ENCODE assay signal across 8 cellular contexts in the genomic region with DNA sequence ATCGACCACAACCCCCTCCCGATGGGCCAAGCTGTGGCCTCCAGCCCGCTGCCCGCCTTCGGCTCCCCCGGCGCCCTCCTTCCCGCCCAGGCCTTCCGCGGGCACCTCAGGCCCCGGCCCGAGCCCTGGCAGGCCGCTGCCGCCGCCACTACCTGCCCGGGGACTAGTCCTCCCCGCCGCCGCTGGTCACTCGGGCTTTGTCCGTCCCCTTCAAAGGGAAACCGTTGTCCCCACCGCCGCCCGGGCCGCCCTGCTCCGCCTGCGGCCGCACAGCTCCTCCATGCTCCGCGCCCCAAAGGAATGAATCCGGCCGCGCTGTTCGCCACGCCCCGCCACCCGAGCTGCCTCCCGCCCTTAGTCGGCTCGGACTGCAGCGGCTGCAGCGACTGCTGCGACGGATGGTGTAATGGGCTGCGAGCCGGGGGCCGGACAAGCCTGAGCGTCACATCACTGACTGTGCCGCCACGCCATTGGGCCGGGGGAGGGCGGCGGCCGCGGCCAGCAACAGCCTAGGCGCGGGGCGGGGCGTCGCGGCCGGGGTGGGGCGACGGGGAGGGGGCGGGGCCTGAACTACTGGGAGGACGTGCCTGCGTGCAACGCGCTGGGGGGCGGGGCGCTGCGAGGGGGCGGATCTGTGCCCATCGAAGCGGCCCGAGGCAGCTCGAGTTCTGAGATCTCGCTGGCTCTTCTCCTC. TPM values are rescaled to one million over a fixed set of nuclear protein-coding genes. Genes with fewer than 3 reads are reported as not detected.
DNase-seq lines count a peak whose midpoint lies in the region; ATAC-seq lines count a peak whose summit lies in the region.

A gene with protein sequence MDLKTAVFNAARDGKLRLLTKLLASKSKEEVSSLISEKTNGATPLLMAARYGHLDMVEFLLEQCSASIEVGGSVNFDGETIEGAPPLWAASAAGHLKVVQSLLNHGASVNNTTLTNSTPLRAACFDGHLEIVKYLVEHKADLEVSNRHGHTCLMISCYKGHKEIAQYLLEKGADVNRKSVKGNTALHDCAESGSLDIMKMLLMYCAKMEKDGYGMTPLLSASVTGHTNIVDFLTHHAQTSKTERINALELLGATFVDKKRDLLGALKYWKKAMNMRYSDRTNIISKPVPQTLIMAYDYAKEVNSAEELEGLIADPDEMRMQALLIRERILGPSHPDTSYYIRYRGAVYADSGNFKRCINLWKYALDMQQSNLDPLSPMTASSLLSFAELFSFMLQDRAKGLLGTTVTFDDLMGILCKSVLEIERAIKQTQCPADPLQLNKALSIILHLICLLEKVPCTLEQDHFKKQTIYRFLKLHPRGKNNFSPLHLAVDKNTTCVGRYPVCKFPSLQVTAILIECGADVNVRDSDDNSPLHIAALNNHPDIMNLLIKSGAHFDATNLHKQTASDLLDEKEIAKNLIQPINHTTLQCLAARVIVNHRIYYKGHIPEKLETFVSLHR (minus strand): TSS at position 405 of the 694 bp plus-strand sequence. CDS start 1,282 bp downstream, outside the sequence.

- H3K36me3 ChIP-seq in Karpas-422 (ENCODE audit: insufficient read depth, low read length), result peaks cover 37% of the 10 kb centered on the region
- peaks cover 0 to 4% (median 0%) of the 10 kb centered on the region in 3 experiments for H3K36me3 ChIP-seq in naive thymus-derived CD4-positive, alpha-beta T cell (ENCODE audit: control insufficient read depth in 2 of 3, insufficient read depth in 3 of 3, low read length in 3 of 3)

- CTCF ChIA-PET in naive thymus-derived CD4-positive, alpha-beta T cell (lab: Charles Lee), result interaction anchor here (0.6 kb wide), 1 partner anchor 92 kb away, joined by 3 read pairs; no protein-coding TSS in a partner anchor

- peak; percentile 98 for ATAC-seq in GM21825 (IDR thresholded peaks at IDR 0.05; ENCODE audit: unreplicated experiment)
- ATAC-seq in naive thymus-derived CD4-positive, alpha-beta T cell, result peak; percentile 93
- peak; percentile 97 to 98 for ATAC-seq in stimulated activated naive B cell treated with anti-CD40 and anti-IgM and Interleukin-4, amounts not matched to agents 10 μg/mL and 1 μg/mL and 100 μg/mL, for 72 hours (replicated peaks)

- POLR2A ChIA-PET in naive thymus-derived CD4-positive, alpha-beta T cell (lab: Charles Lee), result interaction anchor here (0.7 to 4.1 kb wide), 12 partner anchors 17 to 296 kb away, joined by 3 to 24 read pairs (median 6); a partner anchor contains a TSS

- H3K36me3 Mint-ChIP-seq in activated T-helper 1 cell treated with anti-CD3 and anti-CD28 coated beads, Interleukin-12 subunit alpha, Interleukin-12 subunit beta, Interleukin-2, Interleukin-4 antibody, amounts not matched to agents 30 ng/mL and 10 ng/mL and 1 ng/mL, durations not matched to agents 14 hours and 24 hours and 36 hours (ENCODE audit: low read depth), result peaks cover 41% of the 10 kb centered on the region
- H3K36me3 Mint-ChIP-seq in naive thymus-derived CD4-positive, alpha-beta T cell, result peaks cover 0 to 42% (median 19%) of the 10 kb centered on the region in 5 donors
- peaks cover 15 to 45% of the 10 kb centered on the region in 2 donors for H3K36me3 Mint-ChIP-seq in stimulated activated naive B cell treated with anti-CD40 and anti-IgM and Interleukin-4, amounts not matched to agents 10 μg/mL and 1 μg/mL and 100 μg/mL, for 72 hours

- H3K4me3 Mint-ChIP-seq in activated T-helper 1 cell treated with anti-CD3 and anti-CD28 coated beads, Interleukin-12 subunit alpha, Interleukin-12 subunit beta, Interleukin-2, Interleukin-4 antibody, amounts not matched to agents 30 ng/mL and 10 ng/mL and 1 ng/mL, durations not matched to agents 14 hours and 24 hours and 36 hours, result peak within 1 kb of the TSS; percentile 99
- H3K4me3 Mint-ChIP-seq in naive thymus-derived CD4-positive, alpha-beta T cell, result peak within 1 kb of the TSS; percentile 94 to 100 (median 96)
- peak within 1 kb of the TSS; percentile 94 to 97 for H3K4me3 Mint-ChIP-seq in stimulated activated naive B cell treated with anti-CD40 and anti-IgM and Interleukin-4, amounts not matched to agents 10 μg/mL and 1 μg/mL and 100 μg/mL, for 72 hours

- peaks cover 47% of the 10 kb centered on the region for H3K4me1 ChIP-seq in Karpas-422 (ENCODE audit: low read length)
- H3K4me1 ChIP-seq in naive thymus-derived CD4-positive, alpha-beta T cell (ENCODE audit: control insufficient read depth in 2 of 2, insufficient read depth in 2 of 2, low read length in 2 of 2), result peaks cover 31 to 40% of the 10 kb centered on the region in 2 donors

- H3K27ac Mint-ChIP-seq in activated T-helper 1 cell treated with anti-CD3 and anti-CD28 coated beads, Interleukin-12 subunit alpha, Interleukin-12 subunit beta, Interleukin-2, Interleukin-4 antibody, amounts not matched to agents 30 ng/mL and 10 ng/mL and 1 ng/mL, durations not matched to agents 14 hours and 24 hours and 36 hours, result peak within 1 kb of the TSS; percentile 100
- peak within 1 kb of the TSS; percentile 92 to 100 (median 96) for H3K27ac Mint-ChIP-seq in naive thymus-derived CD4-positive, alpha-beta T cell
- H3K27ac Mint-ChIP-seq in stimulated activated naive B cell treated with anti-CD40 and anti-IgM and Interleukin-4, amounts not matched to agents 10 μg/mL and 1 μg/mL and 100 μg/mL, for 72 hours, result peak within 1 kb of the TSS; percentile 99

- H3K4me1 Mint-ChIP-seq in activated T-helper 1 cell treated with anti-CD3 and anti-CD28 coated beads, Interleukin-12 subunit alpha, Interleukin-12 subunit beta, Interleukin-2, Interleukin-4 antibody, amounts not matched to agents 30 ng/mL and 10 ng/mL and 1 ng/mL, durations not matched to agents 14 hours and 24 hours and 36 hours (ENCODE audit: low read depth), result peaks cover 47% of the 10 kb centered on the region
- peaks cover 38 to 51% (median 45%) of the 10 kb centered on the region in 7 donors for H3K4me1 Mint-ChIP-seq in naive thymus-derived CD4-positive, alpha-beta T cell
- H3K4me1 Mint-ChIP-seq in stimulated activated naive B cell treated with anti-CD40 and anti-IgM and Interleukin-4, amounts not matched to agents 10 μg/mL and 1 μg/mL and 100 μg/mL, for 72 hours, result peaks cover 22 to 45% of the 10 kb centered on the region in 2 donors

- peak within 1 kb of the TSS; percentile 84 for H3K27ac ChIP-seq in Karpas-422 (ENCODE audit: low read length)
- H3K27ac ChIP-seq in naive thymus-derived CD4-positive, alpha-beta T cell (ENCODE audit: low read depth, low read length), result peak within 1 kb of the TSS; percentile 96

- H3K9me3 Mint-ChIP-seq in activated T-helper 1 cell treated with anti-CD3 and anti-CD28 coated beads, Interleukin-12 subunit alpha, Interleukin-12 subunit beta, Interleukin-2, Interleukin-4 antibody, amounts not matched to agents 30 ng/mL and 10 ng/mL and 1 ng/mL, durations not matched to agents 14 hours and 24 hours and 36 hours, result peaks cover 10% of the 10 kb centered on the region
- peaks cover 0 to 21% (median 2%) of the 10 kb centered on the region in 11 donors for H3K9me3 Mint-ChIP-seq in naive thymus-derived CD4-positive, alpha-beta T cell
- peaks cover 0 to 3% of the 10 kb centered on the region in 2 donors for H3K9me3 Mint-ChIP-seq in stimulated activated naive B cell treated with anti-CD40 and anti-IgM and Interleukin-4, amounts not matched to agents 10 μg/mL and 1 μg/mL and 100 μg/mL, for 72 hours

- H3K79me2 ChIP-seq in Karpas-422 (ENCODE audit: low read length), result peaks cover 49% of the 10 kb centered on the region

- H4K20me1 ChIP-seq in Karpas-422 (ENCODE audit: insufficient read depth, low read depth, low read length), result peaks cover 22% of the 10 kb centered on the region

- H3K9me3 ChIP-seq in Karpas-422 (ENCODE audit: low read length), result peaks cover 7% of the 10 kb centered on the region
- peaks cover 0 to 5% (median 4%) of the 10 kb centered on the region in 3 experiments for H3K9me3 ChIP-seq in naive thymus-derived CD4-positive, alpha-beta T cell (ENCODE audit: control insufficient read depth in 2 of 3, low read length in 3 of 3)

- no peaks in the 10 kb centered on the region for H3K27me3 ChIP-seq in Karpas-422 (ENCODE audit: low read length)
- H3K27me3 ChIP-seq in naive thymus-derived CD4-positive, alpha-beta T cell (ENCODE audit: control insufficient read depth in 2 of 2, insufficient read depth in 2 of 2, low read length in 2 of 2), result no peaks in the 10 kb centered on the region

- H3K4me3 ChIP-seq in Karpas-422 (ENCODE audit: low read length), result peak within 1 kb of the TSS; percentile 92
- peak within 1 kb of the TSS; percentile 70 for H3K4me3 ChIP-seq in naive thymus-derived CD4-positive, alpha-beta T cell (ENCODE audit: low read length)

- H3K9ac ChIP-seq in Karpas-422 (ENCODE audit: low read length), result peak within 1 kb of the TSS; percentile 94

- H2AFZ ChIP-seq in Karpas-422 (ENCODE audit: low read length), result peak within 1 kb of the TSS; percentile 91

- DNase-seq in DMS79 treated with DMSO at 0.1 percent for 48 hours (lab: John Stamatoyannopoulos, UW) (peak; percentile 66), Karpas-422 (peak; percentile 98), RKO (ENCODE audit: low spot score) (peak; percentile 97), fibroblast of gingiva (ENCODE audit: low read depth) (peak; percentile 99)
- peak; percentile 88 for DNase-seq in activated T-helper 1 cell treated with anti-CD3 and anti-CD28 coated beads, Interleukin-12 subunit alpha, Interleukin-12 subunit beta, Interleukin-2, Interleukin-4 antibody, amounts not matched to agents 30 ng/mL and 10 ng/mL and 1 ng/mL, durations not matched to agents 14 hours and 24 hours and 36 hours (ENCODE audit: low spot score)
- DNase-seq in naive thymus-derived CD4-positive, alpha-beta T cell, result peak; percentile 85 to 97 (median 93)
- DNase-seq in stimulated activated naive B cell treated with anti-CD40 and anti-IgM and Interleukin-4, amounts not matched to agents 10 μg/mL and 1 μg/mL and 100 μg/mL, for 72 hours, result peak; percentile 95

- peak within 1 kb of the TSS; percentile 80 for H3K4me2 ChIP-seq in Karpas-422 (ENCODE audit: low read depth, low read length, poor library complexity, severe bottlenecking)

- H3K27me3 Mint-ChIP-seq in activated T-helper 1 cell treated with anti-CD3 and anti-CD28 coated beads, Interleukin-12 subunit alpha, Interleukin-12 subunit beta, Interleukin-2, Interleukin-4 antibody, amounts not matched to agents 30 ng/mL and 10 ng/mL and 1 ng/mL, durations not matched to agents 14 hours and 24 hours and 36 hours (ENCODE audit: insufficient read depth), result no peaks in the 10 kb centered on the region
- no peaks in the 10 kb centered on the region for H3K27me3 Mint-ChIP-seq in naive thymus-derived CD4-positive, alpha-beta T cell
- H3K27me3 Mint-ChIP-seq in stimulated activated naive B cell treated with anti-CD40 and anti-IgM and Interleukin-4, amounts not matched to agents 10 μg/mL and 1 μg/mL and 100 μg/mL, for 72 hours, result no peaks in the 10 kb centered on the region

- intact Hi-C loops in activated T-helper 1 cell treated with anti-CD3 and anti-CD28 coated beads, Interleukin-12 subunit alpha, Interleukin-12 subunit beta, Interleukin-2, Interleukin-4 antibody, amounts not matched to agents 30 ng/mL and 10 ng/mL and 1 ng/mL, durations not matched to agents 14 hours and 24 hours and 36 hours (cut with micrococcal nuclease), result loop anchor here (1.0 to 5.0 kb wide), 12 partner anchors 30 to 540 kb away; a partner anchor contains a TSS
- intact Hi-C loops in naive thymus-derived CD4-positive, alpha-beta T cell (cut with micrococcal nuclease), result loop anchor here (1.0 to 5.0 kb wide), 13 partner anchors 30 to 541 kb away; a partner anchor contains a TSS

- H3K9me2 ChIP-seq in Karpas-422 (replicated peaks; ENCODE audit: insufficient read depth, low read length), result no peaks in the 10 kb centered on the region

RNA-seq across cellular contexts. Expression of the gene that starts here (rescaled TPM):
- total RNA-seq in Karpas-422 (2014; rRNA removed; shearing (Covaris generic); ENCODE audit: low replicate concordance), result 7.6 and 16.8 TPM in 2 replicates
- 13.9 and 14.5 TPM in 2 replicates for total RNA-seq in activated T-helper 1 cell treated with anti-CD3 and anti-CD28 coated beads, Interleukin-12 subunit alpha, Interleukin-12 subunit beta, Interleukin-2, Interleukin-4 antibody, amounts not matched to agents 30 ng/mL and 10 ng/mL and 1 ng/mL, durations not matched to agents 14 hours and 24 hours and 36 hours
- total RNA-seq in naive thymus-derived CD4-positive, alpha-beta T cell, result 10 to 100 TPM; 14.9 to 33.1 (median 18.5) TPM
- 1 to 10 TPM; 2.0 to 2.7 TPM for polyA plus RNA-seq in naive thymus-derived CD4-positive, alpha-beta T cell

Comparison
In these comparisons a context has a peak if more than half of its experiments do, and no peak if none do; other contexts are left out.
1. Peak in every context shown above with its lines: DNase-seq, ATAC-seq, H3K4me3 ChIP-seq and H3K27ac ChIP-seq.